7 cellular contexts compared by ENCODE assay signal in genomic region chr5:177493795-177494355, GRCh38. TPM values are rescaled to one million over a fixed set of nuclear protein-coding genes. Genes with fewer than 3 reads are reported as not detected.
DNase-seq lines count a peak whose midpoint lies in the region; ATAC-seq and TF ChIP-seq lines count a peak whose summit lies in the region.
"Had no signal": no experiment of that assay in that cellular context is flagged by ENCODE, and none has a peak within 500 bp of the region (broad histone marks: within the 10 kb centered on the region; RNA-seq: fewer than 3 reads in every experiment).

No MANE protein-coding gene starts in this region.

- H3K36me3 ChIP-seq in Panc1 (ENCODE audit: control insufficient read depth, insufficient read depth, low read length) (no peaks in the 10 kb centered on the region; the same call in 1 of the 2 replicates), hepatocyte (replicated peaks; ENCODE audit: insufficient read depth, low read depth) (no peaks in the 10 kb centered on the region)

- peaks cover 31% of the 10 kb centered on the region for H3K4me1 ChIP-seq in Panc1 (ENCODE audit: control insufficient read depth, insufficient read depth, low read length)
- peaks cover 37% of the 10 kb centered on the region for H3K4me1 ChIP-seq in hepatocyte (ENCODE audit: insufficient read depth)

- peak overlapping the region; percentile 4; the same call in 1 of the 2 replicates for H3K27ac ChIP-seq in 22Rv1
- 0 out of 2 replicates have a peak overlapping the region, but pooled peaks have one; percentile 23 for H3K27ac ChIP-seq in Panc1 (ENCODE audit: low read length)
- H3K27ac ChIP-seq in hepatocyte: peak overlapping the region; percentile 97

- in situ Hi-C loops in Panc1 (cut with HindIII; ENCODE audit: low pct_unique_long_range_greater_than_20kb, low sequenced_read_pairs): no loop called here

- H3K9me2 ChIP-seq in hepatocyte (replicated peaks; ENCODE audit: insufficient read depth): no peaks in the 10 kb centered on the region

- H2AFZ ChIP-seq in hepatocyte: no peak overlapping the region

- no peak for TF ChIP-seq CTCF in 22Rv1 (IDR thresholded peaks at IDR 0.05)
- TF ChIP-seq CTCF in Panc1 (IDR thresholded peaks at IDR 0.05): no peak
- TF ChIP-seq CTCF in hepatocyte (IDR thresholded peaks at IDR 0.05; ENCODE audit: poor library complexity): no peak

- CTCF ChIA-PET in Panc1 (lab: Charles Lee): no interaction called here

- POLR2A ChIA-PET in Panc1 (lab: Charles Lee): interaction anchor here (0.6 kb wide), 3 partner anchors 86 to 1046 kb away, joined by 3 to 6 read pairs (median 4); no protein-coding TSS in a partner anchor

- 79% methylated on average over 5 of the region's 5 CpGs for WGBS in hepatocyte (ENCODE audit: low lambda C conversion rate, missing lambda C conversion rate)

- peak overlapping the region; percentile 61 for H3K4me2 ChIP-seq in hepatocyte

- BruUV-seq in Panc1 (replicated peaks; lab: Mats Ljungman, UMichigan): no TSS peak

- H3K9me3 ChIP-seq in Panc1 (ENCODE audit: control insufficient read depth, insufficient read depth, low read depth, low read length): no peaks in the 10 kb centered on the region
- H3K9me3 ChIP-seq in hepatocyte (ENCODE audit: low read depth): no peaks in the 10 kb centered on the region

- ATAC-seq in Panc1 (no peak), HG02571 (IDR thresholded peaks at IDR 0.05; ENCODE audit: unreplicated experiment) (no peak)

- intact Hi-C loops in Panc1 (cut with micrococcal nuclease; ENCODE audit: unreplicated experiment): no loop called here

- H3K27me3 ChIP-seq in Panc1 (ENCODE audit: control insufficient read depth, insufficient read depth, low read length): no peaks in the 10 kb centered on the region
- no peaks in the 10 kb centered on the region for H3K27me3 ChIP-seq in hepatocyte

- H3K4me3 ChIP-seq in Panc1 (ENCODE audit: low read depth in 2 of 2, low read length in 2 of 2) (no peak overlapping the region), hepatocyte (no peak overlapping the region)

- peaks cover 20% of the 10 kb centered on the region for H3K79me2 ChIP-seq in hepatocyte

- peaks cover 8% of the 10 kb centered on the region for H4K20me1 ChIP-seq in hepatocyte (ENCODE audit: insufficient read depth, poor library complexity, severe bottlenecking)

- no peak for DNase-seq in Panc1 (ENCODE audit: low read depth, low spot score)
- no peak for DNase-seq in hepatocyte (ENCODE audit: low spot score)
- DNase-seq in pons (ENCODE audit: low spot score): no peak
- DNase-seq in NCI-H2171 (lab: John Stamatoyannopoulos, UW): no peak
- DNase-seq: DND-41 had no signal

RNA-seq across cellular contexts. Expression of gene PDLIM7, which starts 3.5 kb away (rescaled TPM):
- total RNA-seq in Panc1 (2021; ENCODE audit: unreplicated experiment) (62.9 TPM), hepatocyte (43.5 and 57.1 TPM in 2 replicates)
- polyA plus RNA-seq in Panc1 (2012; ENCODE audit: insufficient read length): 56.8 TPM
- polyA plus RNA-seq in hepatocyte: 143 and 156 TPM in 2 replicates

RNA-seq across cellular contexts. Expression of gene DOK3, which starts 15.8 kb away (rescaled TPM):
- total RNA-seq in Panc1 (2021; ENCODE audit: unreplicated experiment) (12.4 TPM), hepatocyte (3.3 and 3.5 TPM in 2 replicates)
- polyA plus RNA-seq in Panc1 (2012; ENCODE audit: insufficient read length): 11.9 TPM
- polyA plus RNA-seq in hepatocyte: 2.6 and 3.1 TPM in 2 replicates

RNA-seq across cellular contexts. Expression of gene DBN1, which starts 20.4 kb away (rescaled TPM):
- total RNA-seq in Panc1 (2021; ENCODE audit: unreplicated experiment) (195 TPM), hepatocyte (83.7 and 107 TPM in 2 replicates)
- 379 TPM for polyA plus RNA-seq in Panc1 (2012; ENCODE audit: insufficient read length)
- 116 and 122 TPM in 2 replicates for polyA plus RNA-seq in hepatocyte

RNA-seq across cellular contexts. Expression of gene DDX41, which starts 22.9 kb away (rescaled TPM):
- total RNA-seq in Panc1 (2021; ENCODE audit: unreplicated experiment) (111 TPM), hepatocyte (45.0 and 65.9 TPM in 2 replicates)
- polyA plus RNA-seq in Panc1 (2012; ENCODE audit: insufficient read length): 259 TPM
- 42.8 and 50.7 TPM in 2 replicates for polyA plus RNA-seq in hepatocyte

RNA-seq across cellular contexts. Expression of gene PRR7, which starts 47.3 kb away (rescaled TPM):
- total RNA-seq in Panc1 (2021; ENCODE audit: unreplicated experiment) (39.2 TPM), hepatocyte (4.8 TPM in 2 replicates)
- 61.1 TPM for polyA plus RNA-seq in Panc1 (2012; ENCODE audit: insufficient read length)
- polyA plus RNA-seq in hepatocyte: 11.7 and 14.3 TPM in 2 replicates

Comparison
In these comparisons a context has a peak if more than half of its experiments do, and no peak if none do; other contexts are left out.
1. H3K27ac ChIP-seq: peak in every context shown above with its lines; median percentile 97 in hepatocyte; 23 in Panc1; 4 in 22Rv1.